ENCODE assay signal across 8 cellular contexts in genomic region chr17:28612936-28613872, GRCh38. TPM values are rescaled to one million over a fixed set of nuclear protein-coding genes. Genes with fewer than 3 reads are reported as not detected.
DNase-seq lines count a peak whose midpoint lies in the region; ATAC-seq and TF ChIP-seq lines count a peak whose summit lies in the region.

No MANE protein-coding gene starts in this region.

- no peaks in the 10 kb centered on the region for H3K4me1 Mint-ChIP-seq in T-helper 1 cell treated with Interleukin-12 subunit alpha and Interleukin-12 subunit beta and Interleukin-4 antibody, amounts not matched to agents 30 μg/mL and 1 μg/mL, for 36 hours (ENCODE audit: low read depth)

- H3K4me3 ChIP-seq in left lung: no peak overlapping the region

- H3K27me3 ChIP-seq in left lung: no peaks in the 10 kb centered on the region

- DNase-seq in AML-193 (lab: John Stamatoyannopoulos, UW) (peak; percentile 25 to 26), GM19240 (ENCODE audit: insufficient read length, low spot score) (peak; percentile 27), cerebellum (ENCODE audit: low spot score) (peak; percentile 38), left lung (no peak), superior temporal gyrus (ENCODE audit: extremely low spot score) (peak; percentile 72), posterior vena cava (ENCODE audit: low spot score) (no peak)

- H3K27ac ChIP-seq in left lung: no peak overlapping the region

- no peaks in the 10 kb centered on the region for H3K9me3 Mint-ChIP-seq in T-helper 1 cell treated with Interleukin-12 subunit alpha and Interleukin-12 subunit beta and Interleukin-4 antibody, amounts not matched to agents 30 μg/mL and 1 μg/mL, for 36 hours

- intact Hi-C loops in left lung (cut with DNase I) (loop anchor here in 1 of 2 donors (10.0 kb wide), 1 partner anchor 68 kb away; no protein-coding TSS in a partner anchor), posterior vena cava (cut with DNase I) (loop anchor here in 1 of 2 donors (5.0 kb wide), 1 partner anchor 116 kb away; no protein-coding TSS in a partner anchor)

- H3K27me3 Mint-ChIP-seq in T-helper 1 cell treated with Interleukin-12 subunit alpha and Interleukin-12 subunit beta and Interleukin-4 antibody, amounts not matched to agents 30 μg/mL and 1 μg/mL, for 36 hours (ENCODE audit: low read depth): no peaks in the 10 kb centered on the region

- ATAC-seq in left lung (peak; percentile 73), GM19395 (IDR thresholded peaks at IDR 0.05; ENCODE audit: unreplicated experiment) (no peak)

- peak overlapping the region; percentile 46 for H3K27ac Mint-ChIP-seq in T-helper 1 cell treated with Interleukin-12 subunit alpha and Interleukin-12 subunit beta and Interleukin-4 antibody, amounts not matched to agents 30 μg/mL and 1 μg/mL, for 36 hours

- no peaks in the 10 kb centered on the region for H3K4me1 ChIP-seq in left lung

- TF ChIP-seq CTCF in left lung (IDR thresholded peaks at IDR 0.05): peak; percentile 35 to 41

- H3K9me3 ChIP-seq in left lung: no peaks in the 10 kb centered on the region

- peaks cover 0 to 90% of the 10 kb centered on the region in 2 donors for H3K36me3 ChIP-seq in left lung

- H3K4me3 Mint-ChIP-seq in T-helper 1 cell treated with Interleukin-12 subunit alpha and Interleukin-12 subunit beta and Interleukin-4 antibody, amounts not matched to agents 30 μg/mL and 1 μg/mL, for 36 hours: no peak overlapping the region

- peaks cover 38% of the 10 kb centered on the region for H3K36me3 Mint-ChIP-seq in T-helper 1 cell treated with Interleukin-12 subunit alpha and Interleukin-12 subunit beta and Interleukin-4 antibody, amounts not matched to agents 30 μg/mL and 1 μg/mL, for 36 hours (ENCODE audit: low read depth)

RNA-seq across cellular contexts. Expression of gene RSKR, which starts 0.8 kb away (rescaled TPM):
- total RNA-seq in cerebellum (34.7 TPM), left lung (10 to 100 TPM in 1 of 2 donors, 1 to 10 TPM in 1; 8.4 to 10.0 TPM), posterior vena cava (10 to 100 TPM in 1 of 2 donors, 1 to 10 TPM in 1; 4.7 to 10.1 TPM)

RNA-seq across cellular contexts. Expression of gene SPAG5, which starts 14.4 kb away (rescaled TPM):
- total RNA-seq in cerebellum: 21.9 TPM
- total RNA-seq in left lung: 10 to 100 TPM in 1 of 2 donors, 1 to 10 TPM in 1; 9.5 to 15.2 TPM
- total RNA-seq in posterior vena cava: 1 to 10 TPM; 1.8 to 1.9 TPM

RNA-seq across cellular contexts. Expression of gene BLTP2, which starts 31.8 kb away (rescaled TPM):
- 115 TPM for total RNA-seq in cerebellum
- 100 to 1,000 TPM; 139 to 184 TPM for total RNA-seq in left lung
- total RNA-seq in posterior vena cava: 100 to 1,000 TPM; 105 to 120 TPM

RNA-seq across cellular contexts. Expression of gene ALDOC, which starts 36.5 kb away (rescaled TPM):
- total RNA-seq in cerebellum (87.4 TPM), left lung (10 to 100 TPM; 10.9 to 15.2 TPM), posterior vena cava (1 to 10 TPM; 6.9 to 8.4 TPM)

RNA-seq across cellular contexts. Expression of gene PIGS, which starts 41.9 kb away (rescaled TPM):
- total RNA-seq in cerebellum: 24.8 TPM
- total RNA-seq in left lung: 10 to 100 TPM; 59.6 to 63.3 TPM
- total RNA-seq in posterior vena cava: 10 to 100 TPM; 27.6 to 33.8 TPM

Comparison
In these comparisons a context has a peak if more than half of its experiments do, and no peak if none do; other contexts are left out.
1. DNase-seq: peak in AML-193 (2 of 2), GM19240 (single experiment), cerebellum (single experiment) and superior temporal gyrus (single experiment); none in left lung (0 of 2) and posterior vena cava (single experiment).